Comparison of ENCODE assay signal across 1 cellular context in genomic region chr20:20827992-20828597, GRCh38.
TF ChIP-seq lines count a peak whose summit lies in the region.

No MANE protein-coding gene starts in this region.

TF ChIP-seq in HepG2, 621 proteins besides CTCF, POLR2A, EP300 and RAD21 (continued from another document):
- TF ChIP-seq AHR (CRISPR knock-in tag; IDR thresholded peaks at IDR 0.05) (no peak), SP2 (CRISPR knock-in tag; IDR thresholded peaks at IDR 0.05) (no peak), HNRNPK (IDR thresholded peaks at IDR 0.05; ENCODE audit: low read depth, low read length, poor library complexity, severe bottlenecking) (peak; percentile 82), ZNF616 (CRISPR knock-in tag; IDR thresholded peaks at IDR 0.05; ENCODE audit: low read depth) (no peak)
TF ChIP-seq in HepG2: peak in this region for 2.
